In the genomic region with DNA sequence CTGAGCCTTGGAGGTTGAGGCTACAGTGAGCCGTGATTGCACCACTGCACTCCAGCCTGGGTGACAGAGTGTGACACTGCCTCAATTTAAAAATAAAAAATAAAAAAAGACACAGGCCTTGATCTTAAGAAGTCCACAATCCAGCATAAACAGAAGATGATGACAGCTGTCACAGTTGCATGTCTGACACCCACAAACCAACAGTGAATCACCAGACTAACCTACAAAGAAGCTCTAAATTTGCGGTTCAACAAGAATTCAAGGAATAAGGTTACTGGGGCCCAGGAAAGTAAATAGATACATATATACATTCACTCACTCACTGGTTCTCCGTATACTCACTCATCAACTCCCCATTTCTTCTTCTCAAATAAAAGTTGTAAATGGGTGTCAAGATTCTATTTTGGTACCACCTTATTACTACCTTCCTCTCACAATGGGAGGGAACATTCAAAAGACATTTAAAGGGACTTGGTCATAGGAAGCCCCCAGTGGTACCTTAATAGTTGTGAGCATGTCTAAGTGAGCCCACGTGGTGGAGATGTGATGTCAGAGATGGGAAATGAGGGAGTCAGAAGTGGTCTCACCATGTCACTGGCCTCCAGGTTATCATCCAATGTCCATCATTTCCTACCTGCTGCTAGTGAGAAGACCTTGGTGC, we compare ENCODE assay signal across 12 cellular contexts.
DNase-seq lines count a peak whose midpoint lies in the region; ATAC-seq lines count a peak whose summit lies in the region.
"Had no signal": no experiment of that assay in that cellular context is flagged by ENCODE, and none has a peak within 500 bp of the region (broad histone marks: within the 10 kb centered on the region; RNA-seq: fewer than 3 reads in every experiment).

No MANE protein-coding gene starts in this region.

- no peaks in the 10 kb centered on the region for H4K20me1 ChIP-seq in BLaER1 treated with 17β-estradiol and CSF1 and Interleukin-3, amounts not matched to agents 10 nM and 100 nM

- no peak overlapping the region; a peak in 1 of 20 replicates for H3K4me3 ChIP-seq in BLaER1 treated with 17β-estradiol and CSF1 and Interleukin-3, amounts not matched to agents 10 nM and 100 nM
- H3K4me3 ChIP-seq: lung had no signal

- ATAC-seq in GM19043 (IDR thresholded peaks at IDR 0.05; ENCODE audit: low read depth, unreplicated experiment) (peak; percentile 2), HG03457 (IDR thresholded peaks at IDR 0.05; ENCODE audit: unreplicated experiment) (peak; percentile 2)

- H3K9ac ChIP-seq in BLaER1 treated with 17β-estradiol and CSF1 and Interleukin-3, amounts not matched to agents 10 nM and 100 nM: peak overlapping the region in 1 of 11 experiments; percentile 23; a peak in 2 of 22 replicates
- H3K9ac ChIP-seq: KMS-11 had no signal

- no peaks in the 10 kb centered on the region for H3K36me3 ChIP-seq in BLaER1 treated with 17β-estradiol and CSF1 and Interleukin-3, amounts not matched to agents 10 nM and 100 nM

- H3K27ac ChIP-seq in BLaER1 treated with 17β-estradiol and CSF1 and Interleukin-3, amounts not matched to agents 10 nM and 100 nM: peak overlapping the region in 10 of 11 experiments; percentile 23 to 52 (median 38); a peak in 17 of 22 replicates
- H3K27ac ChIP-seq: KMS-11 had no signal

- peaks cover 54 to 86% (median 68%) of the 10 kb centered on the region in 10 experiments for H3K4me1 ChIP-seq in BLaER1 treated with 17β-estradiol and CSF1 and Interleukin-3, amounts not matched to agents 10 nM and 100 nM

- peak overlapping the region; percentile 60 to 93 (median 75) for H3K4me2 ChIP-seq in BLaER1 treated with 17β-estradiol and CSF1 and Interleukin-3, amounts not matched to agents 10 nM and 100 nM
- H3K4me2 ChIP-seq: KMS-11 had no signal

- DNase-seq in astrocyte of the hippocampus (ENCODE audit: low read depth, low spot score): peak; percentile 27
- no peak for DNase-seq in GM03348 (ENCODE audit: low spot score)
- no peak for DNase-seq in GM19238 (ENCODE audit: insufficient read length, low spot score)
- DNase-seq in activated CD4-positive, alpha-beta T cell treated with anti-CD3 and anti-CD28 coated beads for 1 hour: no peak
- no peak for DNase-seq in iPS-NIHi7 (ENCODE audit: extremely low spot score)
- DNase-seq: activated CD8-positive, alpha-beta memory T cell treated with anti-CD3 and anti-CD28 coated beads, Interleukin-2, amount 50 U/mL, for 4 hours; erythroblast had no signal

- H3K9me3 ChIP-seq in BLaER1 treated with 17β-estradiol and CSF1 and Interleukin-3, amounts not matched to agents 10 nM and 100 nM (replicated peaks in 1 of 11): no peaks in the 10 kb centered on the region

- H3K27me3 ChIP-seq in BLaER1 treated with 17β-estradiol and CSF1 and Interleukin-3, amounts not matched to agents 10 nM and 100 nM: no peaks in the 10 kb centered on the region
